Comparison of ENCODE assay signal across 21 cellular contexts in the genomic region with DNA sequence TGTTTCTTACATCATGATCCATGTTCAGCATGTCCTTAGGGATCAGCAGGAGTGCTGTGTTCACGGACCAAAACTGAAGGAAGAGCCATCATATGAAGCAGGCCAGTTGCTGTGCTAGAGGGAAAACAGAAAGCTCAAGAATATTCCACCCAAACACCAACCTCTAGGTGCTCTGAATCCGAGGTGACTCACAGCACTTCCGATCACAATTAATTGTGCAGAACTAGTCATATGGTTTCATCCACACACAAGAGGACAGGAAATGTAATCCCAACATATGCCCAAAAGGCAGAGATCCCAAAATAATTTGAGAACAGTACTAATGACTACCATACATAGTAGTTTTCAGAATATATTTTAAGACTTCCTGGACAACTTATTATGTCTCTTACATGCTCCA.
"Had no signal": no experiment of that assay in that cellular context is flagged by ENCODE, and none has a peak within 500 bp of the region (broad histone marks: within the 10 kb centered on the region; RNA-seq: fewer than 3 reads in every experiment).

No MANE protein-coding gene starts in this region.

- H3K27me3 ChIP-seq: hepatocyte, left lung, neural progenitor cell, right lobe of liver, tibial artery had no signal

- H3K27ac ChIP-seq: coronary artery, epithelial cell of prostate, gastroesophageal sphincter, heart left ventricle, hepatocyte, left lung, neural progenitor cell, parathyroid adenoma, right lobe of liver, tibial artery had no signal

- H3K9ac ChIP-seq: neural progenitor cell, parathyroid adenoma had no signal

- H3K36me3 ChIP-seq: gastroesophageal sphincter, heart left ventricle, left lung, neural progenitor cell, right lobe of liver, tibial artery had no signal

- H3K4me2 ChIP-seq: hepatocyte, neural progenitor cell had no signal

- ATAC-seq: esophagus mucosa; gastroesophageal sphincter; heart left ventricle; left cardiac atrium; left lung; naive thymus-derived CD4-positive, alpha-beta T cell; right lobe of liver; stimulated activated naive B cell treated with anti-CD40 and anti-IgM and Interleukin-4, amounts not matched to agents 10 μg/mL and 1 μg/mL and 100 μg/mL, for 72 hours had no signal

- H3K79me2 ChIP-seq: hepatocyte, parathyroid adenoma had no signal

- DNase-seq: dermis blood vessel endothelial cell; foreskin fibroblast; heart left ventricle; left cardiac atrium; left lung; mesendoderm; midbrain; naive thymus-derived CD4-positive, alpha-beta T cell; right lobe of liver; small intestine; stimulated activated CD4-positive, alpha-beta T cell treated with anti-CD3 and anti-CD28 coated beads, Interleukin-15, amount 100 ng/mL, for 24 hours; stimulated activated CD4-positive, alpha-beta T cell treated with anti-CD3 and anti-CD28 coated beads, Interleukin-2, amount 100 ng/mL, for 48 hours; stimulated activated naive B cell treated with anti-CD40 and anti-IgM and Interleukin-4, amounts not matched to agents 10 μg/mL and 1 μg/mL and 100 μg/mL, for 72 hours; tibial artery had no signal

- H3K4me1 ChIP-seq: gastroesophageal sphincter, heart left ventricle, left lung, neural progenitor cell, parathyroid adenoma, right lobe of liver, tibial artery had no signal

- H3K4me3 ChIP-seq: coronary artery, gastroesophageal sphincter, heart left ventricle, hepatocyte, left lung, neural progenitor cell, right lobe of liver, tibial artery had no signal

- H3K9me3 ChIP-seq: gastroesophageal sphincter, heart left ventricle, left lung, right lobe of liver, tibial artery had no signal

- H2AFZ ChIP-seq: hepatocyte, neural progenitor cell, parathyroid adenoma had no signal
